Comparison of ENCODE assay signal across 29 cellular contexts in the genomic region with DNA sequence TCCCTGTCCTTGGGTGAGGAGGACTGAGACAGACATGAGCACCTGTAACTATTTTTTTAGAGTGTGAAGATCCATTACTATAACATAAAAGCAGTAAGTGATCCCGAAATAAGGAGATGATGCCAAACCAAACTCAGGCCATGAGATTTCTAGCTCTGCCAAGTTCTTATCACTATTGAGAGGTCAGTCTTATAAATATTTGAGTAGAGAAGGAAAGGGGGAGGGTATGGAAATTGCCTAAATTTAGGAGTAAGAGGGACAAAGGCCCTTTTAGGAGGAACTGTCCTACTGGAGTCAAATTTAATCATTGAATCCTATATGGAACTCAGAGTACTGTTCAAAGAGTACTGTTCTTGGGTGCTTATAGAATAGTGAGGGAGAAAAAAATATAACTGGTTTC.
"Had no signal": no experiment of that assay in that cellular context is flagged by ENCODE, and none has a peak within 500 bp of the region (broad histone marks: within the 10 kb centered on the region; RNA-seq: fewer than 3 reads in every experiment).

No MANE protein-coding gene starts in this region.

- H3K36me3 ChIP-seq: left lung, pancreas, prostate gland, sigmoid colon, spleen, tibial nerve, uterus had no signal

- ATAC-seq: left lung; naive thymus-derived CD8-positive, alpha-beta T cell; pancreas; right cardiac atrium; stimulated activated memory B cell treated with anti-CD40 and anti-IgM and Interleukin-4, amounts not matched to agents 10 μg/mL and 1 μg/mL and 100 μg/mL, for 72 hours; stimulated activated naive CD8-positive, alpha-beta T cell treated with anti-CD3 and anti-CD28 coated beads, Interleukin-15, amount 100 ng/mL, for 72 hours had no signal

- H3K9me3 Mint-ChIP-seq: nephron, neural crest cell, type B pancreatic cell had no signal

- DNase-seq: hypothalamus; immature natural killer cell; kidney; left lung; midbrain; naive thymus-derived CD8-positive, alpha-beta T cell; nucleus accumbens; pancreas; posterior cingulate gyrus; retina; right cardiac atrium; sigmoid colon; small intestine; spleen; stimulated activated CD4-positive, alpha-beta T cell treated with anti-CD3 and anti-CD28 coated beads, Interleukin-2, amount 100 ng/mL, for 48 hours; stimulated activated CD4-positive, alpha-beta T cell treated with anti-CD3 and anti-CD28 coated beads, Interleukin-4, amount 100 ng/mL, for 4 hours; stimulated activated CD8-positive, alpha-beta memory T cell treated with anti-CD3 and anti-CD28 coated beads, Interleukin-4, amount 100 ng/mL, for 48 hours; stimulated activated naive CD4-positive, alpha-beta T cell treated with Interleukin-2 at 50 U/mL for 16 hours; stimulated activated naive CD8-positive, alpha-beta T cell treated with anti-CD3 and anti-CD28 coated beads, Interleukin-15, amount 100 ng/mL, for 72 hours; substantia nigra; uterus had no signal

- H3K36me3 Mint-ChIP-seq: immature natural killer cell; memory B cell; naive thymus-derived CD8-positive, alpha-beta T cell; stimulated activated memory B cell treated with anti-CD40 and anti-IgM and Interleukin-4, amounts not matched to agents 10 μg/mL and 1 μg/mL and 100 μg/mL, for 72 hours had no signal

- H3K27ac ChIP-seq: left lung, pancreas, prostate gland, sigmoid colon, spleen, tibial nerve, uterus had no signal

- H3K27me3 ChIP-seq: left lung, pancreas, sigmoid colon, spleen, tibial nerve, uterus had no signal

- H3K4me1 ChIP-seq: left lung, prostate gland, sigmoid colon, spleen, tibial nerve, uterus had no signal

- H3K4me3 Mint-ChIP-seq: immature natural killer cell; memory B cell; naive thymus-derived CD8-positive, alpha-beta T cell; nephron; neural crest cell; stimulated activated memory B cell treated with anti-CD40 and anti-IgM and Interleukin-4, amounts not matched to agents 10 μg/mL and 1 μg/mL and 100 μg/mL, for 72 hours; stimulated activated naive CD8-positive, alpha-beta T cell treated with anti-CD3 and anti-CD28 coated beads, Interleukin-15, amount 100 ng/mL, for 72 hours; type B pancreatic cell had no signal

- H3K9me3 ChIP-seq: left lung, pancreas, prostate gland, sigmoid colon, spleen, tibial nerve, uterus had no signal

- H3K27ac Mint-ChIP-seq: immature natural killer cell; memory B cell; naive thymus-derived CD8-positive, alpha-beta T cell; nephron; stimulated activated memory B cell treated with anti-CD40 and anti-IgM and Interleukin-4, amounts not matched to agents 10 μg/mL and 1 μg/mL and 100 μg/mL, for 72 hours; type B pancreatic cell had no signal

- H3K27me3 Mint-ChIP-seq: memory B cell; naive thymus-derived CD8-positive, alpha-beta T cell; stimulated activated memory B cell treated with anti-CD40 and anti-IgM and Interleukin-4, amounts not matched to agents 10 μg/mL and 1 μg/mL and 100 μg/mL, for 72 hours; stimulated activated naive CD8-positive, alpha-beta T cell treated with anti-CD3 and anti-CD28 coated beads, Interleukin-15, amount 100 ng/mL, for 72 hours; type B pancreatic cell had no signal

- H3K4me1 Mint-ChIP-seq: immature natural killer cell; memory B cell; naive thymus-derived CD8-positive, alpha-beta T cell; stimulated activated memory B cell treated with anti-CD40 and anti-IgM and Interleukin-4, amounts not matched to agents 10 μg/mL and 1 μg/mL and 100 μg/mL, for 72 hours; stimulated activated naive CD8-positive, alpha-beta T cell treated with anti-CD3 and anti-CD28 coated beads, Interleukin-15, amount 100 ng/mL, for 72 hours had no signal

- H3K4me3 ChIP-seq: left lung, lung, pancreas, prostate gland, sigmoid colon, spleen, tibial nerve, uterus had no signal
